ENCODE assay signal across 2 cellular contexts in the genomic region with DNA sequence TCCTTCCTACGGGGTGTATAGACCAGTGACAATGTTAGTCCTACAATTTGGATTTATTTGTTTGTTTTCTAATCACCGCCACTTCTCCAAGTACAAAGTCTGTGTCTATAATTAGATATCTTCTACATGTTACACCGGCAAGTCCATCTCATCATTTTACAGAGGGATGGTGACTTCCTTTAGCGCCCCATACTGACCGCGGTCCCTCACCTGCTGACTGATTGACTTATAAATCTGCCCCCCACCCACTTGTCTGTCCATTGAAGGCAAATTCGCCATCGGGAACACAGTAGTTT.
TF ChIP-seq lines count a peak whose summit lies in the region.

No MANE protein-coding gene starts in this region.

TF ChIP-seq in GM23338, 12 proteins besides CTCF, POLR2A, EP300 and RAD21:
- TF ChIP-seq EZH2phosphoT487 (IDR thresholded peaks at IDR 0.05; ENCODE audit: unreplicated experiment) = no peak
- no peak for TF ChIP-seq STAT1 (IDR thresholded peaks at IDR 0.05; ENCODE audit: unreplicated experiment)
- no peak for TF ChIP-seq EZH2 (IDR thresholded peaks at IDR 0.05; ENCODE audit: low read depth, unreplicated experiment)

TF ChIP-seq in GM12878, 131 proteins besides CTCF, POLR2A, EP300 and RAD21:
- TF ChIP-seq ZNF384 (IDR thresholded peaks at IDR 0.05; ENCODE audit: borderline replicate concordance, low read depth, low read length) (no peak), EZH2 (IDR thresholded peaks at IDR 0.05; ENCODE audit: borderline replicate concordance, control insufficient read depth, low read depth, low read length) (peak; percentile 20; the same call in 1 of the 2 replicates)
